13 cellular contexts compared by ENCODE assay signal in genomic region chr18:48979944-48980890, GRCh38. TPM values are rescaled to one million over a fixed set of nuclear protein-coding genes. Genes with fewer than 3 reads are reported as not detected.
DNase-seq lines count a peak whose midpoint lies in the region; ATAC-seq, FAIRE-seq and TF ChIP-seq lines count a peak whose summit lies in the region.
"Had no signal": no experiment of that assay in that cellular context is flagged by ENCODE, and none has a peak within 500 bp of the region (broad histone marks: within the 10 kb centered on the region; RNA-seq: fewer than 3 reads in every experiment).

No MANE protein-coding gene starts in this region.

- no peaks in the 10 kb centered on the region for H4K20me1 ChIP-seq in GM23338 (replicated peaks; ENCODE audit: insufficient read depth)
- no peaks in the 10 kb centered on the region for H4K20me1 ChIP-seq in neural progenitor cell (ENCODE audit: low read depth)

- H3K27ac ChIP-seq in GM23338 (ENCODE audit: low read depth) (no peak overlapping the region), neural progenitor cell (no peak overlapping the region), suprapubic skin (no peak overlapping the region)
- H3K27ac ChIP-seq: VCaP had no signal

- H3K27ac Mint-ChIP-seq in GM23338 (no peak overlapping the region), neural progenitor cell (peak overlapping the region; percentile 15)
- H3K27ac Mint-ChIP-seq: activated T-helper 2 cell treated with anti-CD3 and anti-CD28 coated beads, Interferon-gamma antibody, Interleukin-2, Interleukin-4, amounts not matched to agents 10 μg/mL and 5 μg/mL and 100 μg/mL, durations not matched to agents 14 hours and 24 hours and 36 hours; CD4-positive, alpha-beta T cell had no signal

- H2AFZ ChIP-seq in GM23338: peak overlapping the region; percentile 23; the same call in 1 of the 2 replicates
- no peak overlapping the region for H2AFZ ChIP-seq in neural progenitor cell (replicated peaks)

- H3K4me2 ChIP-seq in GM23338 (no peak overlapping the region), neural progenitor cell (no peak overlapping the region)

- H3F3A ChIP-seq in GM23338 (replicated peaks; ENCODE audit: low read depth): 0 out of 2 replicates have a peak, but pooled peaks cover 6% of the 10 kb centered on the region
- peaks cover 11% of the 10 kb centered on the region for H3F3A ChIP-seq in neural progenitor cell (ENCODE audit: low read depth)

- H3K4me3 ChIP-seq in GM23338: no peak overlapping the region
- no peak overlapping the region for H3K4me3 ChIP-seq in bronchial epithelial cell (ENCODE audit: low read depth, low read length)
- H3K4me3 ChIP-seq in neural progenitor cell: no peak overlapping the region
- no peak overlapping the region for H3K4me3 ChIP-seq in lower leg skin (ENCODE audit: low read depth, poor library complexity, severe bottlenecking)
- no peak overlapping the region for H3K4me3 ChIP-seq in suprapubic skin

- WGBS in lower leg skin, 2 donors: 76 to 82% methylated on average over 11 of the region's 11 CpGs
- 71% methylated on average over 11 of the region's 11 CpGs for WGBS in suprapubic skin

- TF ChIP-seq POLR2A in lower leg skin (IDR thresholded peaks at IDR 0.05): no peak
- no peak for TF ChIP-seq POLR2A in suprapubic skin (IDR thresholded peaks at IDR 0.05)

- ATAC-seq in GM23338 (no peak), GM18517 (IDR thresholded peaks at IDR 0.05; ENCODE audit: unreplicated experiment) (no peak)

- peaks cover 29% of the 10 kb centered on the region for H3K4me1 Mint-ChIP-seq in GM23338
- H3K4me1 Mint-ChIP-seq in neural progenitor cell: peaks cover 26% of the 10 kb centered on the region

- FAIRE-seq in bronchial epithelial cell (lab: Jason Lieb, UNC): peak; percentile 7
- FAIRE-seq: colon had no signal

- no peaks in the 10 kb centered on the region; the same call in 1 of the 2 replicates for H3K9me2 ChIP-seq in GM23338 (ENCODE audit: insufficient read depth)

- H3K9me3 ChIP-seq in neural progenitor cell (ENCODE audit: low read depth) (no peaks in the 10 kb centered on the region), suprapubic skin (no peaks in the 10 kb centered on the region)

- no peak overlapping the region for H3K9ac ChIP-seq in neural progenitor cell

- H3K27me3 Mint-ChIP-seq in GM23338 (ENCODE audit: insufficient read depth, low read depth, poor library complexity) (peaks cover 27% of the 10 kb centered on the region), neural progenitor cell (ENCODE audit: insufficient read depth, low read depth) (peaks cover 17% of the 10 kb centered on the region)

- no peak overlapping the region for H3K4me3 Mint-ChIP-seq in GM23338
- no peak overlapping the region for H3K4me3 Mint-ChIP-seq in neural progenitor cell
- H3K4me3 Mint-ChIP-seq: CD4-positive, alpha-beta T cell had no signal

- TF ChIP-seq EP300 in suprapubic skin (IDR thresholded peaks at IDR 0.05): no peak

- H3K36me3 ChIP-seq in GM23338 (ENCODE audit: insufficient read depth) (no peaks in the 10 kb centered on the region), bronchial epithelial cell (ENCODE audit: control insufficient read depth, insufficient read depth, low read length) (no peaks in the 10 kb centered on the region), neural progenitor cell (no peaks in the 10 kb centered on the region), suprapubic skin (no peaks in the 10 kb centered on the region)

- intact Hi-C loops in lower leg skin (cut with DNase I; ENCODE audit: low total_unique reads): no loop called here

- H3K9me3 Mint-ChIP-seq in GM23338: no peaks in the 10 kb centered on the region; the same call in 1 of the 3 replicates
- H3K9me3 Mint-ChIP-seq in neural progenitor cell: peaks cover 5% of the 10 kb centered on the region
- H3K9me3 Mint-ChIP-seq: activated T-helper 2 cell treated with anti-CD3 and anti-CD28 coated beads, Interferon-gamma antibody, Interleukin-2, Interleukin-4, amounts not matched to agents 10 μg/mL and 5 μg/mL and 100 μg/mL, durations not matched to agents 14 hours and 24 hours and 36 hours; CD4-positive, alpha-beta T cell had no signal

- H3K4me1 ChIP-seq in GM23338 (ENCODE audit: insufficient read depth): peaks cover 21% of the 10 kb centered on the region; the same call in 1 of the 2 replicates
- H3K4me1 ChIP-seq in neural progenitor cell: peaks cover 2% of the 10 kb centered on the region
- peaks cover 10% of the 10 kb centered on the region for H3K4me1 ChIP-seq in suprapubic skin

- H3K27me3 ChIP-seq in GM23338 (ENCODE audit: insufficient read depth): peaks cover 15% of the 10 kb centered on the region
- no peaks in the 10 kb centered on the region for H3K27me3 ChIP-seq in bronchial epithelial cell (ENCODE audit: control insufficient read depth, insufficient read depth, low read length)
- peaks cover 32% of the 10 kb centered on the region for H3K27me3 ChIP-seq in neural progenitor cell
- H3K27me3 ChIP-seq in suprapubic skin: no peaks in the 10 kb centered on the region

- DNase-seq in GM23338 (ENCODE audit: low spot score) (no peak), NOMO-1 treated with DMSO at 0.1 percent for 48 hours (lab: John Stamatoyannopoulos, UW; ENCODE audit: unreplicated experiment) (peak; percentile 80), bronchial epithelial cell (ENCODE audit: low read depth) (no peak), neural progenitor cell (ENCODE audit: low spot score) (no peak), lower leg skin (ENCODE audit: low spot score in 2 of 2) (no peak), suprapubic skin (ENCODE audit: low spot score in 2 of 2) (no peak), activated gamma-delta T cell treated with Interleukin-2 at 50 U/mL for 16 hours (no peak)
- DNase-seq: CD4-positive, alpha-beta T cell; NCI-H1417 treated with DMSO at 0.1 percent for 48 hours had no signal

- no peak for TF ChIP-seq CTCF in GM23338 (conservative IDR thresholded peaks at IDR 0.05; ENCODE audit: low read depth in 2 of 2)
- TF ChIP-seq CTCF in bronchial epithelial cell (IDR thresholded peaks at IDR 0.05; ENCODE audit: insufficient read depth, low read length, severe bottlenecking): no peak
- TF ChIP-seq CTCF in neural progenitor cell (IDR thresholded peaks at IDR 0.05): no peak
- no peak for TF ChIP-seq CTCF in lower leg skin (IDR thresholded peaks at IDR 0.05)
- no peak for TF ChIP-seq CTCF in suprapubic skin (IDR thresholded peaks at IDR 0.05)

- H3K79me2 ChIP-seq in GM23338 (replicated peaks; ENCODE audit: insufficient read depth) (no peaks in the 10 kb centered on the region), neural progenitor cell (ENCODE audit: low read depth) (no peaks in the 10 kb centered on the region)

- no peaks in the 10 kb centered on the region for H3K36me3 Mint-ChIP-seq in GM23338 (ENCODE audit: low read depth)
- H3K36me3 Mint-ChIP-seq in neural progenitor cell: peaks cover 3% of the 10 kb centered on the region

TF ChIP-seq in GM23338, 12 proteins besides CTCF, POLR2A, EP300 and RAD21 (continues in another document):
- TF ChIP-seq ETS1 (IDR thresholded peaks at IDR 0.05) (no peak), ZNF114 (CRISPR knock-in tag; IDR thresholded peaks at IDR 0.05) (no peak), CREB1 (CRISPR knock-in tag; IDR thresholded peaks at IDR 0.05; ENCODE audit: low read depth) (no peak), ZNF331 (CRISPR knock-in tag; IDR thresholded peaks at IDR 0.05; ENCODE audit: low read depth) (no peak), STAT1 (IDR thresholded peaks at IDR 0.05; ENCODE audit: unreplicated experiment) (no peak), NANOG (IDR thresholded peaks at IDR 0.05; ENCODE audit: borderline replicate concordance) (no peak), JUNB (IDR thresholded peaks at IDR 0.05; ENCODE audit: unreplicated experiment) (no peak)

RNA-seq across cellular contexts. Expression of gene SMAD7, which starts 29.5 kb away (rescaled TPM):
- total RNA-seq in GM23338 (2014; rRNA removed; shearing (Covaris generic)): 28.8 and 29.8 TPM in 2 replicates
- polyA plus RNA-seq in GM23338 (2016; fragmentation: Nextera tagmentation; extraction: Ambion mirVana): 11.8 and 12.0 TPM in 2 replicates
- 11.5 and 19.2 TPM in 2 replicates for total RNA-seq in bronchial epithelial cell
- total RNA-seq in neural progenitor cell (ENCODE audit: low replicate concordance): 1.1 and 2.0 TPM in 2 replicates
- total RNA-seq in lower leg skin: 10 to 100 TPM; 19.6 to 23.9 (median 20.7) TPM
- total RNA-seq in suprapubic skin: 10 to 100 TPM; 19.7 to 41.6 (median 27.8) TPM
